In genomic region chr20:18712877-18713276, GRCh38 we compare ENCODE assay signal across 2 cellular contexts.
TF ChIP-seq lines count a peak whose summit lies in the region.

No MANE protein-coding gene starts in this region.

TF ChIP-seq in SK-N-SH, 30 proteins besides CTCF, POLR2A, EP300 and RAD21 (continued from another document):
- no peak for TF ChIP-seq ZBTB33 (IDR thresholded peaks at IDR 0.05; ENCODE audit: borderline replicate concordance, low read depth)
- TF ChIP-seq SMC3 (IDR thresholded peaks at IDR 0.05; ENCODE audit: low read depth, low read length), result no peak

TF ChIP-seq in SK-N-SH treated with all-trans-retinoic acid at 6 μM for 48 hours, 23 proteins besides CTCF, POLR2A, EP300 and RAD21 (continued from another document):
- TF ChIP-seq PATZ1 (CRISPR knock-in tag; IDR thresholded peaks at IDR 0.05; ENCODE audit: borderline replicate concordance) (no peak), ESRRG (CRISPR knock-in tag; IDR thresholded peaks at IDR 0.05) (no peak), ZNF8 (CRISPR knock-in tag; IDR thresholded peaks at IDR 0.05) (no peak), ZC3H10 (CRISPR knock-in tag; IDR thresholded peaks at IDR 0.05) (no peak), ZFP3 (CRISPR knock-in tag; IDR thresholded peaks at IDR 0.05) (no peak), SNAI2 (CRISPR knock-in tag; IDR thresholded peaks at IDR 0.05) (no peak), ZNF565 (CRISPR knock-in tag; conservative IDR thresholded peaks at IDR 0.05; ENCODE audit: low read depth) (no peak), CSDC2 (CRISPR knock-in tag; IDR thresholded peaks at IDR 0.05) (no peak)
- TF ChIP-seq, protein P1, sequence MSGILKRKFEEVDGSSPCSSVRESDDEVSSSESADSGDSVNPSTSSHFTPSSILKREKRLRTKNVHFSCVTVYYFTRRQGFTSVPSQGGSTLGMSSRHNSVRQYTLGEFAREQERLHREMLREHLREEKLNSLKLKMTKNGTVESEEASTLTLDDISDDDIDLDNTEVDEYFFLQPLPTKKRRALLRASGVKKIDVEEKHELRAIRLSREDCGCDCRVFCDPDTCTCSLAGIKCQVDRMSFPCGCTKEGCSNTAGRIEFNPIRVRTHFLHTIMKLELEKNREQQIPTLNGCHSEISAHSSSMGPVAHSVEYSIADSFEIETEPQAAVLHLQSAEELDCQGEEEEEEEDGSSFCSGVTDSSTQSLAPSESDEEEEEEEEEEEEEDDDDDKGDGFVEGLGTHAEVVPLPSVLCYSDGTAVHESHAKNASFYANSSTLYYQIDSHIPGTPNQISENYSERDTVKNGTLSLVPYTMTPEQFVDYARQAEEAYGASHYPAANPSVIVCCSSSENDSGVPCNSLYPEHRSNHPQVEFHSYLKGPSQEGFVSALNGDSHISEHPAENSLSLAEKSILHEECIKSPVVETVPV (CRISPR knock-in tag; IDR thresholded peaks at IDR 0.05), result no peak
- TF ChIP-seq, protein P2, sequence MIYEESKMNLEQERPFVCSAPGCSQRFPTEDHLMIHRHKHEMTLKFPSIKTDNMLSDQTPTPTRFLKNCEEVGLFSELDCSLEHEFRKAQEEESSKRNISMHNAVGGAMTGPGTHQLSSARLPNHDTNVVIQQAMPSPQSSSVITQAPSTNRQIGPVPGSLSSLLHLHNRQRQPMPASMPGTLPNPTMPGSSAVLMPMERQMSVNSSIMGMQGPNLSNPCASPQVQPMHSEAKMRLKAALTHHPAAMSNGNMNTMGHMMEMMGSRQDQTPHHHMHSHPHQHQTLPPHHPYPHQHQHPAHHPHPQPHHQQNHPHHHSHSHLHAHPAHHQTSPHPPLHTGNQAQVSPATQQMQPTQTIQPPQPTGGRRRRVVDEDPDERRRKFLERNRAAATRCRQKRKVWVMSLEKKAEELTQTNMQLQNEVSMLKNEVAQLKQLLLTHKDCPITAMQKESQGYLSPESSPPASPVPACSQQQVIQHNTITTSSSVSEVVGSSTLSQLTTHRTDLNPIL (CRISPR knock-in tag; IDR thresholded peaks at IDR 0.05; ENCODE audit: low read depth), result no peak
- TF ChIP-seq, protein P3, sequence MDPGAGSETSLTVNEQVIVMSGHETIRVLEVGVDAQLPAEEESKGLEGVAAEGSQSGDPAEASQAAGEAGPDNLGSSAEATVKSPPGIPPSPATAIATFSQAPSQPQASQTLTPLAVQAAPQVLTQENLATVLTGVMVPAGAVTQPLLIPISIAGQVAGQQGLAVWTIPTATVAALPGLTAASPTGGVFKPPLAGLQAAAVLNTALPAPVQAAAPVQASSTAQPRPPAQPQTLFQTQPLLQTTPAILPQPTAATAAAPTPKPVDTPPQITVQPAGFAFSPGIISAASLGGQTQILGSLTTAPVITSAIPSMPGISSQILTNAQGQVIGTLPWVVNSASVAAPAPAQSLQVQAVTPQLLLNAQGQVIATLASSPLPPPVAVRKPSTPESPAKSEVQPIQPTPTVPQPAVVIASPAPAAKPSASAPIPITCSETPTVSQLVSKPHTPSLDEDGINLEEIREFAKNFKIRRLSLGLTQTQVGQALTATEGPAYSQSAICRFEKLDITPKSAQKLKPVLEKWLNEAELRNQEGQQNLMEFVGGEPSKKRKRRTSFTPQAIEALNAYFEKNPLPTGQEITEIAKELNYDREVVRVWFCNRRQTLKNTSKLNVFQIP (CRISPR knock-in tag; IDR thresholded peaks at IDR 0.05; ENCODE audit: borderline replicate concordance, low read depth), result no peak
- TF ChIP-seq, protein P4, sequence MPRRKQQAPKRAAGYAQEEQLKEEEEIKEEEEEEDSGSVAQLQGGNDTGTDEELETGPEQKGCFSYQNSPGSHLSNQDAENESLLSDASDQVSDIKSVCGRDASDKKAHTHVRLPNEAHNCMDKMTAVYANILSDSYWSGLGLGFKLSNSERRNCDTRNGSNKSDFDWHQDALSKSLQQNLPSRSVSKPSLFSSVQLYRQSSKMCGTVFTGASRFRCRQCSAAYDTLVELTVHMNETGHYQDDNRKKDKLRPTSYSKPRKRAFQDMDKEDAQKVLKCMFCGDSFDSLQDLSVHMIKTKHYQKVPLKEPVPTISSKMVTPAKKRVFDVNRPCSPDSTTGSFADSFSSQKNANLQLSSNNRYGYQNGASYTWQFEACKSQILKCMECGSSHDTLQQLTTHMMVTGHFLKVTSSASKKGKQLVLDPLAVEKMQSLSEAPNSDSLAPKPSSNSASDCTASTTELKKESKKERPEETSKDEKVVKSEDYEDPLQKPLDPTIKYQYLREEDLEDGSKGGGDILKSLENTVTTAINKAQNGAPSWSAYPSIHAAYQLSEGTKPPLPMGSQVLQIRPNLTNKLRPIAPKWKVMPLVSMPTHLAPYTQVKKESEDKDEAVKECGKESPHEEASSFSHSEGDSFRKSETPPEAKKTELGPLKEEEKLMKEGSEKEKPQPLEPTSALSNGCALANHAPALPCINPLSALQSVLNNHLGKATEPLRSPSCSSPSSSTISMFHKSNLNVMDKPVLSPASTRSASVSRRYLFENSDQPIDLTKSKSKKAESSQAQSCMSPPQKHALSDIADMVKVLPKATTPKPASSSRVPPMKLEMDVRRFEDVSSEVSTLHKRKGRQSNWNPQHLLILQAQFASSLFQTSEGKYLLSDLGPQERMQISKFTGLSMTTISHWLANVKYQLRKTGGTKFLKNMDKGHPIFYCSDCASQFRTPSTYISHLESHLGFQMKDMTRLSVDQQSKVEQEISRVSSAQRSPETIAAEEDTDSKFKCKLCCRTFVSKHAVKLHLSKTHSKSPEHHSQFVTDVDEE (CRISPR knock-in tag; IDR thresholded peaks at IDR 0.05), result no peak
